In the genomic region with DNA sequence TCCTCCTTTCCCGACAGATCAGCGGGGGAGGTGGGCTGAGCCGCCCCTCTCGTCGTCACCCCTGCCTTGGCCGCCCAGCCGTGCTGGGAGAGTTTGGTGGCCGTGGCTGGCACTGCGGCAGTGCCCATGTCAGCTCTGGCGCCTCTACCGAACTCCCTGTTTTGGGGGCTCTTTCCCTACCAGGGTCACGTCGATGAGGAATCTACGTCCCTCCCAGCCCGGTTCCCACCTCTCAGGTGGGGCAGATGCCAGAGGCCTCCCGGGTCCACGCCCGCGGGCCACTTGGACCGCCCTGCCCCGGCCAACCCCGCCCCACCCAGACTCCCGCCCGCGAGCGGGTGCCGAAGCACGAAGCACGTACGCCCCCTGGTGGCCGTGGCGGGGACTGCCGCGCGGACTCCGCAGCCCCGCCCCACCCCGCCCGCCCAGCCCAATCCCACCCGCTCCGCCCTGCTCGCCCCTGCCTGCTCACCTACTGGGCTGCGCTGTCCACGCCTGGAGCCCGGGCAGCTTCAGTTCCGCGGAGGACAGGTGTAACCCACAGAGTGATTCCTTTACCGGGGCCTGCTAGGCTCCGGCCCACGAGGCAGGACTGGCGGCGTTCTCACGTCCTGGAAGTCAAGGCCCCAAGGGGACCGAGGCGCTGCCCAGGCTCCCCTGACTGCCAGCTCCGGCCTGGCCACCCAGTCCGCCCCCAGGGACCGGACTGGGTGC, we compare ENCODE assay signal across 1 cellular context.
TF ChIP-seq lines count a peak whose summit lies in the region.

No MANE protein-coding gene starts in this region.

TF ChIP-seq in HepG2, 621 proteins besides CTCF, POLR2A, EP300 and RAD21 (continued from another document and continues in another):
- TF ChIP-seq, protein P1, sequence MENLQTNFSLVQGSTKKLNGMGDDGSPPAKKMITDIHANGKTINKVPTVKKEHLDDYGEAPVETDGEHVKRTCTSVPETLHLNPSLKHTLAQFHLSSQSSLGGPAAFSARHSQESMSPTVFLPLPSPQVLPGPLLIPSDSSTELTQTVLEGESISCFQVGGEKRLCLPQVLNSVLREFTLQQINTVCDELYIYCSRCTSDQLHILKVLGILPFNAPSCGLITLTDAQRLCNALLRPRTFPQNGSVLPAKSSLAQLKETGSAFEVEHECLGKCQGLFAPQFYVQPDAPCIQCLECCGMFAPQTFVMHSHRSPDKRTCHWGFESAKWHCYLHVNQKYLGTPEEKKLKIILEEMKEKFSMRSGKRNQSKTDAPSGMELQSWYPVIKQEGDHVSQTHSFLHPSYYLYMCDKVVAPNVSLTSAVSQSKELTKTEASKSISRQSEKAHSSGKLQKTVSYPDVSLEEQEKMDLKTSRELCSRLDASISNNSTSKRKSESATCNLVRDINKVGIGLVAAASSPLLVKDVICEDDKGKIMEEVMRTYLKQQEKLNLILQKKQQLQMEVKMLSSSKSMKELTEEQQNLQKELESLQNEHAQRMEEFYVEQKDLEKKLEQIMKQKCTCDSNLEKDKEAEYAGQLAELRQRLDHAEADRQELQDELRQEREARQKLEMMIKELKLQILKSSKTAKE (CRISPR knock-in tag; IDR thresholded peaks at IDR 0.05; ENCODE audit: borderline replicate concordance) = no peak
- no peak for TF ChIP-seq ZNF335 (CRISPR knock-in tag; IDR thresholded peaks at IDR 0.05)
- TF ChIP-seq MTA1 (CRISPR knock-in tag; IDR thresholded peaks at IDR 0.05; ENCODE audit: borderline replicate concordance) = no peak
- TF ChIP-seq, protein P2, sequence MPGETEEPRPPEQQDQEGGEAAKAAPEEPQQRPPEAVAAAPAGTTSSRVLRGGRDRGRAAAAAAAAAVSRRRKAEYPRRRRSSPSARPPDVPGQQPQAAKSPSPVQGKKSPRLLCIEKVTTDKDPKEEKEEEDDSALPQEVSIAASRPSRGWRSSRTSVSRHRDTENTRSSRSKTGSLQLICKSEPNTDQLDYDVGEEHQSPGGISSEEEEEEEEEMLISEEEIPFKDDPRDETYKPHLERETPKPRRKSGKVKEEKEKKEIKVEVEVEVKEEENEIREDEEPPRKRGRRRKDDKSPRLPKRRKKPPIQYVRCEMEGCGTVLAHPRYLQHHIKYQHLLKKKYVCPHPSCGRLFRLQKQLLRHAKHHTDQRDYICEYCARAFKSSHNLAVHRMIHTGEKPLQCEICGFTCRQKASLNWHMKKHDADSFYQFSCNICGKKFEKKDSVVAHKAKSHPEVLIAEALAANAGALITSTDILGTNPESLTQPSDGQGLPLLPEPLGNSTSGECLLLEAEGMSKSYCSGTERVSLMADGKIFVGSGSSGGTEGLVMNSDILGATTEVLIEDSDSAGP (CRISPR knock-in tag; IDR thresholded peaks at IDR 0.05; ENCODE audit: borderline replicate concordance) = no peak; the same call in 1 of the 2 replicates
- TF ChIP-seq HNRNPH1 (optimal IDR thresholded peaks at IDR 0.05; ENCODE audit: low read depth, low read length) = no peak
- no peak for TF ChIP-seq ZNF709 (CRISPR knock-in tag; IDR thresholded peaks at IDR 0.05)
- no peak for TF ChIP-seq ZNF558 (CRISPR knock-in tag; IDR thresholded peaks at IDR 0.05; ENCODE audit: borderline replicate concordance)
- TF ChIP-seq MTF1 (CRISPR knock-in tag; IDR thresholded peaks at IDR 0.05) = no peak
- TF ChIP-seq WIZ (CRISPR knock-in tag; IDR thresholded peaks at IDR 0.05) = no peak
- peak; percentile 57; the same call in 1 of the 2 replicates for TF ChIP-seq PHF8 (CRISPR knock-in tag; IDR thresholded peaks at IDR 0.05)
- TF ChIP-seq, protein P3, sequence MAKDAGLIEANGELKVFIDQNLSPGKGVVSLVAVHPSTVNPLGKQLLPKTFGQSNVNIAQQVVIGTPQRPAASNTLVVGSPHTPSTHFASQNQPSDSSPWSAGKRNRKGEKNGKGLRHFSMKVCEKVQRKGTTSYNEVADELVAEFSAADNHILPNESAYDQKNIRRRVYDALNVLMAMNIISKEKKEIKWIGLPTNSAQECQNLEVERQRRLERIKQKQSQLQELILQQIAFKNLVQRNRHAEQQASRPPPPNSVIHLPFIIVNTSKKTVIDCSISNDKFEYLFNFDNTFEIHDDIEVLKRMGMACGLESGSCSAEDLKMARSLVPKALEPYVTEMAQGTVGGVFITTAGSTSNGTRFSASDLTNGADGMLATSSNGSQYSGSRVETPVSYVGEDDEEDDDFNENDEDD (CRISPR knock-in tag; IDR thresholded peaks at IDR 0.05; ENCODE audit: borderline replicate concordance) = peak; percentile 43; the same call in 1 of the 2 replicates
- no peak for TF ChIP-seq KDM5A (IDR thresholded peaks at IDR 0.05; ENCODE audit: borderline replicate concordance, low read length)
- no peak for TF ChIP-seq RORA (CRISPR knock-in tag; IDR thresholded peaks at IDR 0.05)
- TF ChIP-seq SATB2 (CRISPR knock-in tag; IDR thresholded peaks at IDR 0.05) = no peak
- TF ChIP-seq ZKSCAN5 (CRISPR knock-in tag; IDR thresholded peaks at IDR 0.05) = no peak
- no peak for TF ChIP-seq POLR2AphosphoS5 (IDR thresholded peaks at IDR 0.05; ENCODE audit: low read depth, low read length)
- TF ChIP-seq GATAD1 (CRISPR knock-in tag; IDR thresholded peaks at IDR 0.05) = no peak
- TF ChIP-seq TBP (CRISPR knock-in tag; IDR thresholded peaks at IDR 0.05) = 0 out of 2 replicates have a peak, but pooled peaks have one; percentile 47
- no peak for TF ChIP-seq FOXK2 (IDR thresholded peaks at IDR 0.05)
- TF ChIP-seq MEIS1 (CRISPR knock-in tag; IDR thresholded peaks at IDR 0.05; ENCODE audit: borderline replicate concordance) = no peak
- no peak for TF ChIP-seq NR2F1 (CRISPR knock-in tag; IDR thresholded peaks at IDR 0.05)
- TF ChIP-seq, protein P4, sequence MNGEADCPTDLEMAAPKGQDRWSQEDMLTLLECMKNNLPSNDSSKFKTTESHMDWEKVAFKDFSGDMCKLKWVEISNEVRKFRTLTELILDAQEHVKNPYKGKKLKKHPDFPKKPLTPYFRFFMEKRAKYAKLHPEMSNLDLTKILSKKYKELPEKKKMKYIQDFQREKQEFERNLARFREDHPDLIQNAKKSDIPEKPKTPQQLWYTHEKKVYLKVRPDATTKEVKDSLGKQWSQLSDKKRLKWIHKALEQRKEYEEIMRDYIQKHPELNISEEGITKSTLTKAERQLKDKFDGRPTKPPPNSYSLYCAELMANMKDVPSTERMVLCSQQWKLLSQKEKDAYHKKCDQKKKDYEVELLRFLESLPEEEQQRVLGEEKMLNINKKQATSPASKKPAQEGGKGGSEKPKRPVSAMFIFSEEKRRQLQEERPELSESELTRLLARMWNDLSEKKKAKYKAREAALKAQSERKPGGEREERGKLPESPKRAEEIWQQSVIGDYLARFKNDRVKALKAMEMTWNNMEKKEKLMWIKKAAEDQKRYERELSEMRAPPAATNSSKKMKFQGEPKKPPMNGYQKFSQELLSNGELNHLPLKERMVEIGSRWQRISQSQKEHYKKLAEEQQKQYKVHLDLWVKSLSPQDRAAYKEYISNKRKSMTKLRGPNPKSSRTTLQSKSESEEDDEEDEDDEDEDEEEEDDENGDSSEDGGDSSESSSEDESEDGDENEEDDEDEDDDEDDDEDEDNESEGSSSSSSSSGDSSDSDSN (CRISPR knock-in tag; IDR thresholded peaks at IDR 0.05) = 0 out of 2 replicates have a peak, but pooled peaks have one; percentile 5
- no peak for TF ChIP-seq ZNF337 (CRISPR knock-in tag; IDR thresholded peaks at IDR 0.05; ENCODE audit: borderline replicate concordance, low read depth)
- no peak for TF ChIP-seq ZNF670 (CRISPR knock-in tag; IDR thresholded peaks at IDR 0.05; ENCODE audit: borderline replicate concordance)
- TF ChIP-seq YEATS2 (CRISPR knock-in tag; IDR thresholded peaks at IDR 0.05; ENCODE audit: borderline replicate concordance) = no peak
- TF ChIP-seq SP140L (CRISPR knock-in tag; IDR thresholded peaks at IDR 0.05; ENCODE audit: borderline replicate concordance) = no peak
- TF ChIP-seq MYC (CRISPR knock-in tag; IDR thresholded peaks at IDR 0.05; ENCODE audit: borderline replicate concordance) = peak; percentile 17; the same call in 1 of the 2 replicates
- TF ChIP-seq ZNF138 (CRISPR knock-in tag; IDR thresholded peaks at IDR 0.05; ENCODE audit: low read depth) = 0 out of 2 replicates have a peak, but pooled peaks have one; percentile 28
- no peak for TF ChIP-seq PAWR (CRISPR knock-in tag; IDR thresholded peaks at IDR 0.05; ENCODE audit: borderline replicate concordance)
- 0 out of 2 replicates have a peak, but pooled peaks have one; percentile 35 for TF ChIP-seq EED (CRISPR knock-in tag; IDR thresholded peaks at IDR 0.05)
- TF ChIP-seq ZNF263 (CRISPR knock-in tag; IDR thresholded peaks at IDR 0.05) = 0 out of 2 replicates have a peak, but pooled peaks have one; percentile 24
- no peak for TF ChIP-seq HMGA1 (CRISPR knock-in tag; conservative IDR thresholded peaks at IDR 0.05)
- TF ChIP-seq NR2F6 (IDR thresholded peaks at IDR 0.05) = no peak
- no peak for TF ChIP-seq NR2F6 (CRISPR knock-in tag; IDR thresholded peaks at IDR 0.05)
- TF ChIP-seq, protein P5, sequence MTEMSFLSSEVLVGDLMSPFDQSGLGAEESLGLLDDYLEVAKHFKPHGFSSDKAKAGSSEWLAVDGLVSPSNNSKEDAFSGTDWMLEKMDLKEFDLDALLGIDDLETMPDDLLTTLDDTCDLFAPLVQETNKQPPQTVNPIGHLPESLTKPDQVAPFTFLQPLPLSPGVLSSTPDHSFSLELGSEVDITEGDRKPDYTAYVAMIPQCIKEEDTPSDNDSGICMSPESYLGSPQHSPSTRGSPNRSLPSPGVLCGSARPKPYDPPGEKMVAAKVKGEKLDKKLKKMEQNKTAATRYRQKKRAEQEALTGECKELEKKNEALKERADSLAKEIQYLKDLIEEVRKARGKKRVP (CRISPR knock-in tag; IDR thresholded peaks at IDR 0.05) = no peak
- TF ChIP-seq, protein P6, sequence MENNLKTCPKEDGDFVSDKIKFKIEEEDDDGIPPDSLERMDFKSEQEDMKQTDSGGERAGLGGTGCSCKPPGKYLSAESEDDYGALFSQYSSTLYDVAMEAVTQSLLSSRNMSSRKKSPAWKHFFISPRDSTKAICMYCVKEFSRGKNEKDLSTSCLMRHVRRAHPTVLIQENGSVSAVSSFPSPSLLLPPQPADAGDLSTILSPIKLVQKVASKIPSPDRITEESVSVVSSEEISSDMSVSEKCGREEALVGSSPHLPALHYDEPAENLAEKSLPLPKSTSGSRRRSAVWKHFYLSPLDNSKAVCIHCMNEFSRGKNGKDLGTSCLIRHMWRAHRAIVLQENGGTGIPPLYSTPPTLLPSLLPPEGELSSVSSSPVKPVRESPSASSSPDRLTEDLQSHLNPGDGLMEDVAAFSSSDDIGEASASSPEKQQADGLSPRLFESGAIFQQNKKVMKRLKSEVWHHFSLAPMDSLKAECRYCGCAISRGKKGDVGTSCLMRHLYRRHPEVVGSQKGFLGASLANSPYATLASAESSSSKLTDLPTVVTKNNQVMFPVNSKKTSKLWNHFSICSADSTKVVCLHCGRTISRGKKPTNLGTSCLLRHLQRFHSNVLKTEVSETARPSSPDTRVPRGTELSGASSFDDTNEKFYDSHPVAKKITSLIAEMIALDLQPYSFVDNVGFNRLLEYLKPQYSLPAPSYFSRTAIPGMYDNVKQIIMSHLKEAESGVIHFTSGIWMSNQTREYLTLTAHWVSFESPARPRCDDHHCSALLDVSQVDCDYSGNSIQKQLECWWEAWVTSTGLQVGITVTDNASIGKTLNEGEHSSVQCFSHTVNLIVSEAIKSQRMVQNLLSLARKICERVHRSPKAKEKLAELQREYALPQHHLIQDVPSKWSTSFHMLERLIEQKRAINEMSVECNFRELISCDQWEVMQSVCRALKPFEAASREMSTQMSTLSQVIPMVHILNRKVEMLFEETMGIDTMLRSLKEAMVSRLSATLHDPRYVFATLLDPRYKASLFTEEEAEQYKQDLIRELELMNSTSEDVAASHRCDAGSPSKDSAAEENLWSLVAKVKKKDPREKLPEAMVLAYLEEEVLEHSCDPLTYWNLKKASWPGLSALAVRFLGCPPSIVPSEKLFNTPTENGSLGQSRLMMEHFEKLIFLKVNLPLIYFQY (CRISPR knock-in tag; IDR thresholded peaks at IDR 0.05; ENCODE audit: borderline replicate concordance) = 0 out of 2 replicates have a peak, but pooled peaks have one; percentile 26
- TF ChIP-seq ZBTB42 (CRISPR knock-in tag; IDR thresholded peaks at IDR 0.05) = no peak
- TF ChIP-seq, protein P7, sequence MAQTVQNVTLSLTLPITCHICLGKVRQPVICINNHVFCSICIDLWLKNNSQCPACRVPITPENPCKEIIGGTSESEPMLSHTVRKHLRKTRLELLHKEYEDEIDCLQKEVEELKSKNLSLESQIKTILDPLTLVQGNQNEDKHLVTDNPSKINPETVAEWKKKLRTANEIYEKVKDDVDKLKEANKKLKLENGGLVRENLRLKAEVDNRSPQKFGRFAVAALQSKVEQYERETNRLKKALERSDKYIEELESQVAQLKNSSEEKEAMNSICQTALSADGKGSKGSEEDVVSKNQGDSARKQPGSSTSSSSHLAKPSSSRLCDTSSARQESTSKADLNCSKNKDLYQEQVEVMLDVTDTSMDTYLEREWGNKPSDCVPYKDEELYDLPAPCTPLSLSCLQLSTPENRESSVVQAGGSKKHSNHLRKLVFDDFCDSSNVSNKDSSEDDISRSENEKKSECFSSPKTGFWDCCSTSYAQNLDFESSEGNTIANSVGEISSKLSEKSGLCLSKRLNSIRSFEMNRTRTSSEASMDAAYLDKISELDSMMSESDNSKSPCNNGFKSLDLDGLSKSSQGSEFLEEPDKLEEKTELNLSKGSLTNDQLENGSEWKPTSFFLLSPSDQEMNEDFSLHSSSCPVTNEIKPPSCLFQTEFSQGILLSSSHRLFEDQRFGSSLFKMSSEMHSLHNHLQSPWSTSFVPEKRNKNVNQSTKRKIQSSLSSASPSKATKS (CRISPR knock-in tag; IDR thresholded peaks at IDR 0.05) = no peak
- TF ChIP-seq ARNT2 (CRISPR knock-in tag; IDR thresholded peaks at IDR 0.05; ENCODE audit: low read depth) = no peak
- TF ChIP-seq, protein P8, sequence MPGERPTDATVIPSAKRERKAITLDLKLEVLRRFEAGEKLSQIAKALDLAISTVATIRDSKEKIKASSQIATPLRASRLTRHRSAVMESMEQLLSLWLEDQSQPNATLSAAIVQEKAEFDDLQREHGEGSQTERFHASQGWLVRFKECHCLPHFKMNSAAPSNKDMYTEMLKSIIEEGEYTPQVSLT (CRISPR knock-in tag; IDR thresholded peaks at IDR 0.05; ENCODE audit: borderline replicate concordance, low read depth) = no peak
- TF ChIP-seq, protein P9, sequence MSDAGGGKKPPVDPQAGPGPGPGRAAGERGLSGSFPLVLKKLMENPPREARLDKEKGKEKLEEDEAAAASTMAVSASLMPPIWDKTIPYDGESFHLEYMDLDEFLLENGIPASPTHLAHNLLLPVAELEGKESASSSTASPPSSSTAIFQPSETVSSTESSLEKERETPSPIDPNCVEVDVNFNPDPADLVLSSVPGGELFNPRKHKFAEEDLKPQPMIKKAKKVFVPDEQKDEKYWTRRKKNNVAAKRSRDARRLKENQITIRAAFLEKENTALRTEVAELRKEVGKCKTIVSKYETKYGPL (CRISPR knock-in tag; IDR thresholded peaks at IDR 0.05) = no peak
- TF ChIP-seq NFIB (CRISPR knock-in tag; IDR thresholded peaks at IDR 0.05; ENCODE audit: borderline replicate concordance) = peak; percentile 35; the same call in 1 of the 2 replicates
